1 cellular context compared by ENCODE assay signal in genomic region chr9:112694910-112695555, GRCh38.
TF ChIP-seq lines count a peak whose summit lies in the region.

No MANE protein-coding gene starts in this region.

TF ChIP-seq in WTC11, 78 proteins besides CTCF, POLR2A, EP300 and RAD21 (continued from another document):
- TF ChIP-seq, protein P1, sequence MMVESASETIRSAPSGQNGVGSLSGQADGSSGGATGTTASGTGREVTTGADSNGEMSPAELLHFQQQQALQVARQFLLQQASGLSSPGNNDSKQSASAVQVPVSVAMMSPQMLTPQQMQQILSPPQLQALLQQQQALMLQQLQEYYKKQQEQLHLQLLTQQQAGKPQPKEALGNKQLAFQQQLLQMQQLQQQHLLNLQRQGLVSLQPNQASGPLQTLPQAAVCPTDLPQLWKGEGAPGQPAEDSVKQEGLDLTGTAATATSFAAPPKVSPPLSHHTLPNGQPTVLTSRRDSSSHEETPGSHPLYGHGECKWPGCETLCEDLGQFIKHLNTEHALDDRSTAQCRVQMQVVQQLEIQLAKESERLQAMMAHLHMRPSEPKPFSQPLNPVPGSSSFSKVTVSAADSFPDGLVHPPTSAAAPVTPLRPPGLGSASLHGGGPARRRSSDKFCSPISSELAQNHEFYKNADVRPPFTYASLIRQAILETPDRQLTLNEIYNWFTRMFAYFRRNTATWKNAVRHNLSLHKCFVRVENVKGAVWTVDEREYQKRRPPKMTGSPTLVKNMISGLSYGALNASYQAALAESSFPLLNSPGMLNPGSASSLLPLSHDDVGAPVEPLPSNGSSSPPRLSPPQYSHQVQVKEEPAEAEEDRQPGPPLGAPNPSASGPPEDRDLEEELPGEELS (CRISPR knock-in tag; IDR thresholded peaks at IDR 0.05): no peak
